Comparison of ENCODE assay signal across 25 cellular contexts in the genomic region with DNA sequence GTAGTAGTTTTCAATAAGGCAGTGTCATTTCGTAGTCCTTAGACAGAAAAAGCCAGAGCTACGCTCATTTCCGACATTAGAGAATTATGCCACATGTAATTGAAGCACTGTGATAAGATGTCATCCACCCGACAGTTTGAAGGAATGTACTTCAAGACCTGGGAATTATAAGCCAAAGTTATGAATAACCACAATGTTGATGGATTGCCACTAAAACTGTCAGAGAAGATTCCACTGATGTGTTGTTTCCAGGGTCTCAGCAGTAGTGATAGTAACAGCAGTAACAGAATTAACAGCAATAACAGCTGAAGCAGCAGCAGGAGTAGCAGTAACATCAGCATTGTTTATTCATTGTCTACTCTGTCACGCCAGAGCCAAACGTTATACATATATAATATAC. TPM values are rescaled to one million over a fixed set of nuclear protein-coding genes. Genes with fewer than 3 reads are reported as not detected.
"Had no signal": no experiment of that assay in that cellular context is flagged by ENCODE, and none has a peak within 500 bp of the region (broad histone marks: within the 10 kb centered on the region; RNA-seq: fewer than 3 reads in every experiment).

No MANE protein-coding gene starts in this region.

- H3K4me1 ChIP-seq: colonic mucosa, heart right ventricle, left lung, sigmoid colon, vagina had no signal

- DNase-seq: activated CD4-positive, alpha-beta T cell treated with anti-CD3 and anti-CD28 coated beads for 1 hour; activated CD4-positive, alpha-beta T cell treated with anti-CD3 and anti-CD28 coated beads, Interleukin-2, amount 50 U/mL, for 1 hour; activated naive CD4-positive, alpha-beta T cell; activated naive CD8-positive, alpha-beta T cell treated with anti-CD3 and anti-CD28 coated beads for 36 hours; activated T-cell treated with anti-CD3 and anti-CD28 coated beads, Interleukin-2, amount 50 U/mL, for 1 hour; amniotic stem cell; colonic mucosa; effector memory CD8-positive, alpha-beta T cell; esophagus squamous epithelium; heart right ventricle; left lung; natural killer cell; retina; sigmoid colon; spleen; stimulated activated CD4-positive, alpha-beta T cell treated with anti-CD3 and anti-CD28 coated beads, Interleukin-4, amount 100 ng/mL, for 1 hour; stimulated activated naive CD4-positive, alpha-beta T cell treated with Interleukin-2 at 50 U/mL for 16 hours; T-helper 9 cell had no signal

- H3K9me3 ChIP-seq: colonic mucosa, esophagus squamous epithelium, heart right ventricle, left lung, sigmoid colon, spleen, thoracic aorta, vagina had no signal

- H3K9me3 Mint-ChIP-seq: activated naive CD8-positive, alpha-beta T cell treated with anti-CD3 and anti-CD28 coated beads for 36 hours; activated T-helper 2 cell treated with anti-CD3 and anti-CD28 coated beads, Interferon-gamma antibody, Interleukin-2, Interleukin-4, amounts not matched to agents 10 μg/mL and 5 μg/mL and 100 μg/mL, durations not matched to agents 14 hours and 24 hours and 36 hours; effector memory CD8-positive, alpha-beta T cell; natural killer cell; type B pancreatic cell had no signal

- H3K27me3 Mint-ChIP-seq: activated naive CD8-positive, alpha-beta T cell treated with anti-CD3 and anti-CD28 coated beads for 36 hours; effector memory CD8-positive, alpha-beta T cell; progenitor cell of endocrine pancreas had no signal

- H3K4me1 Mint-ChIP-seq: activated naive CD8-positive, alpha-beta T cell treated with anti-CD3 and anti-CD28 coated beads for 36 hours; mesothelial cell of epicardium; natural killer cell had no signal

- H3K4me3 Mint-ChIP-seq: activated naive CD8-positive, alpha-beta T cell treated with anti-CD3 and anti-CD28 coated beads for 36 hours; effector memory CD8-positive, alpha-beta T cell; mesothelial cell of epicardium; natural killer cell; type B pancreatic cell had no signal

- ATAC-seq: effector memory CD8-positive, alpha-beta T cell; heart right ventricle; left lung; natural killer cell had no signal

- H3K4me3 ChIP-seq: colonic mucosa, dorsolateral prefrontal cortex, esophagus squamous epithelium, heart right ventricle, left lung, sigmoid colon, spleen, thoracic aorta, vagina had no signal

- H3K36me3 ChIP-seq: colonic mucosa, esophagus squamous epithelium, heart right ventricle, left lung, sigmoid colon, spleen, thoracic aorta, vagina had no signal

- H3K27me3 ChIP-seq: colonic mucosa, esophagus squamous epithelium, heart right ventricle, sigmoid colon, spleen, vagina had no signal

- H3K27ac ChIP-seq: colonic mucosa, dorsolateral prefrontal cortex, esophagus squamous epithelium, heart right ventricle, left lung, sigmoid colon, spleen, thoracic aorta, vagina had no signal

- H3K36me3 Mint-ChIP-seq: activated naive CD8-positive, alpha-beta T cell treated with anti-CD3 and anti-CD28 coated beads for 36 hours; natural killer cell; type B pancreatic cell had no signal

- H3K27ac Mint-ChIP-seq: activated naive CD8-positive, alpha-beta T cell treated with anti-CD3 and anti-CD28 coated beads for 36 hours; activated T-helper 2 cell treated with anti-CD3 and anti-CD28 coated beads, Interferon-gamma antibody, Interleukin-2, Interleukin-4, amounts not matched to agents 10 μg/mL and 5 μg/mL and 100 μg/mL, durations not matched to agents 14 hours and 24 hours and 36 hours; effector memory CD8-positive, alpha-beta T cell; mesothelial cell of epicardium; natural killer cell; progenitor cell of endocrine pancreas; type B pancreatic cell had no signal

RNA-seq across cellular contexts. Expression of gene RAB33A, which starts 24.7 kb away (rescaled TPM):
- total RNA-seq: thoracic aorta had no signal
